ENCODE assay signal across 8 cellular contexts in the genomic region with DNA sequence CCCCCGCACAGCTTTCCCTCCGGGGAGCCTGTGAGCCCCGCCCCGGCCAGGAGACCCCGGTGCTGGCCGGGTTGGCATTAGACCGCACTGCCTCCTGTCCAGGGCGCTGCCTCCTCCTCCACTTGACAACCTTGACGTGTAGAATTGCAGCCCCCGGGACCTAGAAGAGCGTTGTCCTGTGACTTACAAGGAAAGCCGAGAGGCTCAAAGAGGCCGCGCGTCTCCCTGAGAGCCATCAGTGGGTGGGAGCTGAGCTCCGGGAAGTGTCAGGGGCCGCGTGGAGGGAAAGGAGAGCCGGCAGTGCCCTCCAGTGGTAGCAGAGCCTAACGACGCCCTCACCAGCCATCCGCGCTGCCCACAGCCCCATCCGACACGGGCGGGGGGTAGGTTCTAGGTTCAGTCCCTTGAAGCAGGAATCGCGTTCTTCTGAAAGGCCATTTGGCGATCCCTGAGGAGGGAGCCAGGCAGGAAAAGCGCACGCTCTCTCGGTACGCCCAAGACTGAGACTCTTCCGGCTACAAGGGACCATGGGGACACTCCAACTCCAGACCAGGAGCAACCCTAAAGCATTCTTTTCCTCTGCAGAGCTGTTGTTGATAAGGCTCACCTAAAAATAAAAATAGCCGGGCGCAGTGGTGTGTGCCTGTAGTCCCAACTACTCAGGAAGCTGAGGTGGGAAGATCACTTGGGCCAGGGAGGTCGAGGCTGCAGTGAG. TPM values are rescaled to one million over a fixed set of nuclear protein-coding genes. Genes with fewer than 3 reads are reported as not detected.
DNase-seq lines count a peak whose midpoint lies in the region; ATAC-seq and TF ChIP-seq lines count a peak whose summit lies in the region.

No MANE protein-coding gene starts in this region.

- intact Hi-C loops in sigmoid colon (cut with DNase I): loop anchor here (1.0 kb wide), 1 partner anchor 333 kb away; no protein-coding TSS in a partner anchor

- peaks cover 0 to 16% (median 12%) of the 10 kb centered on the region in 4 donors for H3K4me1 ChIP-seq in sigmoid colon

- peak; percentile 97 for ATAC-seq in GM18498 (IDR thresholded peaks at IDR 0.05; ENCODE audit: unreplicated experiment)
- ATAC-seq in HG02798 (IDR thresholded peaks at IDR 0.05; ENCODE audit: poor library complexity, unreplicated experiment): peak; percentile 97

- peak overlapping the region; percentile 12 for H3K4me3 ChIP-seq in astrocyte of the cerebellum (ENCODE audit: low read depth, low read length)
- peak overlapping the region in 3 of 4 donors; percentile 17 to 46 (median 38) for H3K4me3 ChIP-seq in sigmoid colon

- in situ Hi-C loops in astrocyte of the cerebellum (cut with HindIII; ENCODE audit: low sequenced_read_pairs): no loop called here

- H3K27me3 ChIP-seq in sigmoid colon: no peaks in the 10 kb centered on the region

- no peak for TF ChIP-seq POLR2A in sigmoid colon (IDR thresholded peaks at IDR 0.05)

- H3K9me3 ChIP-seq in sigmoid colon: no peaks in the 10 kb centered on the region

- no peak for TF ChIP-seq EP300 in sigmoid colon (IDR thresholded peaks at IDR 0.05)

- peak; percentile 79 for TF ChIP-seq CTCF in astrocyte of the cerebellum (IDR thresholded peaks at IDR 0.05; ENCODE audit: low read depth, low read length, missing control alignments)
- peak; percentile 80 to 91 (median 81) for TF ChIP-seq CTCF in sigmoid colon (IDR thresholded peaks at IDR 0.05)

- WGBS in sigmoid colon, 2 donors: 4 to 8% methylated on average over 37 of the region's 37 CpGs

- peak; percentile 45 for DNase-seq in NCI-H128 (lab: John Stamatoyannopoulos, UW; ENCODE audit: unreplicated experiment)
- peak; percentile 58 for DNase-seq in T-helper 9 cell
- DNase-seq in astrocyte of the cerebellum (ENCODE audit: low read depth): peak; percentile 36
- peak; percentile 47 for DNase-seq in iPS DF 19.7 (ENCODE audit: low read depth, low spot score)
- DNase-seq in sigmoid colon: peak; percentile 90
- DNase-seq in NCI-H2107 (lab: John Stamatoyannopoulos, UW): no peak

- H3K27ac ChIP-seq in sigmoid colon: peak overlapping the region in 1 of 4 donors; percentile 32

- H3K36me3 ChIP-seq in sigmoid colon: peaks cover 0 to 7% (median 0%) of the 10 kb centered on the region in 4 donors

RNA-seq across cellular contexts. Expression of gene SAP30L, which starts 40.6 kb away (rescaled TPM):
- 10 to 100 TPM; 36.0 to 51.7 (median 42.9) TPM for total RNA-seq in sigmoid colon
- 10 to 100 TPM; 17.8 to 27.6 (median 24.5) TPM for polyA plus RNA-seq in sigmoid colon
